1 cellular context compared by ENCODE assay signal in the genomic region with DNA sequence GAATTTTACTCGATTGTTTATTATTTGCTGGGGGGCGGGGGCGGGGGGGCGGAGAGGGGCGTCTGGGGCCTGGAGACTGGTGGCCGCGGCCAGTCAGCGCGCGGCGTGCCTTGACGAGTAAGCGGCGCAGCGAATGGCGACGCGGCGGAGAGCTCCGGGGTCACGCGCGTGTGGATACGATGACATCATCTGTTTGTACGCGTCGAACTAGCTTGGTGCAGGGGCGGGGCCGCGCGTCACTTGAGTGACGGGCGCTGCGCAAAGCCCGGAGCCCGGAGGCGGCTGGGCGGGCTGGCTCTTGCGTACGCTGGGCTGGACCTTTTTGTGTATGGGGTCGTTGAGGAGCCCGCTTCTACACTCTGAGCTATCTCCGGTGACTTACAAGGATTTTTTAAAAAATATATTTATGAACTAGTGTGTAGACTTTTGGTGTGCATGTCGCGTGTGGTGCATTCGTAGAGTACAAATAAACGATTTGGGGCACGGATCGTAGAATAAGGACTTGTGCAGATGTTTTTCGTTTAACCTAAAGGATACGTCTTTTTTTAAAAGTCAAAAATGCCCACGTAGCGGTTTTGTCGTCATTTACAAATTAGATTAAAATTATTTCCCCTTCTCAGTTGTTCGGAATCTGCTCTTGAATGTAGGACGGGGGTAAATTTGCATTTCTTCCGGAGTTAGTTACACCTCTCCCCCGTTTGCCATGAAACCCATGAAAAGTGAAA.
A peak's percentile ranks its signal among the peaks of the same experiment; 100 is the strongest.
TF ChIP-seq lines count a peak whose summit lies in the region.

No MANE protein-coding gene starts in this region.

TF ChIP-seq in HepG2, 621 proteins besides CTCF, POLR2A, EP300 and RAD21 (continued from another document and continues in another):
- TF ChIP-seq, protein P1, sequence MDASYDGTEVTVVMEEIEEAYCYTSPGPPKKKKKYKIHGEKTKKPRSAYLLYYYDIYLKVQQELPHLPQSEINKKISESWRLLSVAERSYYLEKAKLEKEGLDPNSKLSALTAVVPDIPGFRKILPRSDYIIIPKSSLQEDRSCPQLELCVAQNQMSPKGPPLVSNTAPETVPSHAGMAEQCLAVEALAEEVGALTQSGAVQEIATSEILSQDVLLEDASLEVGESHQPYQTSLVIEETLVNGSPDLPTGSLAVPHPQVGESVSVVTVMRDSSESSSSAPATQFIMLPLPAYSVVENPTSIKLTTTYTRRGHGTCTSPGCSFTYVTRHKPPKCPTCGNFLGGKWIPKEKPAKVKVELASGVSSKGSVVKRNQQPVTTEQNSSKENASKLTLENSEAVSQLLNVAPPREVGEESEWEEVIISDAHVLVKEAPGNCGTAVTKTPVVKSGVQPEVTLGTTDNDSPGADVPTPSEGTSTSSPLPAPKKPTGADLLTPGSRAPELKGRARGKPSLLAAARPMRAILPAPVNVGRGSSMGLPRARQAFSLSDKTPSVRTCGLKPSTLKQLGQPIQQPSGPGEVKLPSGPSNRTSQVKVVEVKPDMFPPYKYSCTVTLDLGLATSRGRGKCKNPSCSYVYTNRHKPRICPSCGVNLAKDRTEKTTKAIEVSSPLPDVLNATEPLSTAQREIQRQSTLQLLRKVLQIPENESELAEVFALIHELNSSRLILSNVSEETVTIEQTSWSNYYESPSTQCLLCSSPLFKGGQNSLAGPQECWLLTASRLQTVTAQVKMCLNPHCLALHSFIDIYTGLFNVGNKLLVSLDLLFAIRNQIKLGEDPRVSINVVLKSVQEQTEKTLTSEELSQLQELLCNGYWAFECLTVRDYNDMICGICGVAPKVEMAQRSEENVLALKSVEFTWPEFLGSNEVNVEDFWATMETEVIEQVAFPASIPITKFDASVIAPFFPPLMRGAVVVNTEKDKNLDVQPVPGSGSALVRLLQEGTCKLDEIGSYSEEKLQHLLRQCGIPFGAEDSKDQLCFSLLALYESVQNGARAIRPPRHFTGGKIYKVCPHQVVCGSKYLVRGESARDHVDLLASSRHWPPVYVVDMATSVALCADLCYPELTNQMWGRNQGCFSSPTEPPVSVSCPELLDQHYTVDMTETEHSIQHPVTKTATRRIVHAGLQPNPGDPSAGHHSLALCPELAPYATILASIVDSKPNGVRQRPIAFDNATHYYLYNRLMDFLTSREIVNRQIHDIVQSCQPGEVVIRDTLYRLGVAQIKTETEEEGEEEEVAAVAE (CRISPR knock-in tag; IDR thresholded peaks at IDR 0.05; ENCODE audit: borderline replicate concordance) = 0 out of 2 replicates have a peak, but pooled peaks have one; percentile 34
- TF ChIP-seq SOX13 (IDR thresholded peaks at IDR 0.05) (peak; percentile 92), SOX13 (CRISPR knock-in tag; conservative IDR thresholded peaks at IDR 0.05 in 1 of 2, IDR thresholded peaks at IDR 0.05 in 1 of 2) (peak in 1 of 2 experiments; percentile 58; a peak in 1 of 4 replicates), NFIC (IDR thresholded peaks at IDR 0.05; ENCODE audit: low read length) (no peak), POLR2G (IDR thresholded peaks at IDR 0.05; ENCODE audit: low read depth, low read length) (no peak), PPARG (CRISPR knock-in tag; conservative IDR thresholded peaks at IDR 0.05) (no peak), ZNF629 (CRISPR knock-in tag; conservative IDR thresholded peaks at IDR 0.05) (peak; percentile 41), CENPX (CRISPR knock-in tag; IDR thresholded peaks at IDR 0.05) (no peak), REPIN1 (CRISPR knock-in tag; IDR thresholded peaks at IDR 0.05; ENCODE audit: borderline replicate concordance, low read depth) (peak; percentile 65; the same call in 1 of the 2 replicates), ZNF136 (CRISPR knock-in tag; IDR thresholded peaks at IDR 0.05; ENCODE audit: low read depth) (no peak), ZNF720 (CRISPR knock-in tag; IDR thresholded peaks at IDR 0.05) (no peak), ZMYM4 (CRISPR knock-in tag; IDR thresholded peaks at IDR 0.05) (peak; percentile 68), RFX3 (CRISPR knock-in tag; IDR thresholded peaks at IDR 0.05) (no peak), DBP (CRISPR knock-in tag; IDR thresholded peaks at IDR 0.05; ENCODE audit: not compliant biosample characterization) (peak; percentile 64), MAFF (IDR thresholded peaks at IDR 0.05; ENCODE audit: low read depth, low read length) (peak; percentile 34; the same call in 1 of the 2 replicates), CEBPZ (IDR thresholded peaks at IDR 0.05; ENCODE audit: low read length) (no peak), ZFY (CRISPR knock-in tag; IDR thresholded peaks at IDR 0.05) (0 out of 2 replicates have a peak, but pooled peaks have one; percentile 6), ZNF232 (CRISPR knock-in tag; IDR thresholded peaks at IDR 0.05; ENCODE audit: borderline replicate concordance) (peak; percentile 68; the same call in 1 of the 2 replicates), CBFB (CRISPR knock-in tag; IDR thresholded peaks at IDR 0.05) (peak; percentile 74), ZNF792 (CRISPR knock-in tag; IDR thresholded peaks at IDR 0.05) (peak; percentile 79), FOXK2 (IDR thresholded peaks at IDR 0.05) (no peak), TGIF2 (CRISPR knock-in tag; IDR thresholded peaks at IDR 0.05) (0 out of 2 replicates have a peak, but pooled peaks have one; percentile 27), CEBPG (CRISPR knock-in tag; IDR thresholded peaks at IDR 0.05) (peak; percentile 67), KMT2A (CRISPR knock-in tag; IDR thresholded peaks at IDR 0.05) (peak; percentile 66; the same call in 1 of the 2 replicates), TRIM24 (CRISPR knock-in tag; IDR thresholded peaks at IDR 0.05) (no peak), NFE2 (CRISPR knock-in tag; IDR thresholded peaks at IDR 0.05) (no peak), KAT7 (CRISPR knock-in tag; IDR thresholded peaks at IDR 0.05; ENCODE audit: borderline replicate concordance) (peak; percentile 86), CREB1 (IDR thresholded peaks at IDR 0.05) (peak; percentile 97), CREB1 (CRISPR knock-in tag; IDR thresholded peaks at IDR 0.05) (peak; percentile 96), DPF2 (CRISPR knock-in tag; IDR thresholded peaks at IDR 0.05; ENCODE audit: borderline replicate concordance, low read depth) (no peak), TSC22D2 (CRISPR knock-in tag; IDR thresholded peaks at IDR 0.05; ENCODE audit: borderline replicate concordance) (peak; percentile 79; the same call in 1 of the 2 replicates), FOXK1 (CRISPR knock-in tag; IDR thresholded peaks at IDR 0.05; ENCODE audit: borderline replicate concordance, low read depth) (peak; percentile 89), MXD3 (CRISPR knock-in tag; IDR thresholded peaks at IDR 0.05) (no peak), ZFP1 (CRISPR knock-in tag; IDR thresholded peaks at IDR 0.05) (no peak), ZNF101 (CRISPR knock-in tag; IDR thresholded peaks at IDR 0.05; ENCODE audit: borderline replicate concordance, low read depth) (no peak), CBX1 (IDR thresholded peaks at IDR 0.05; ENCODE audit: low read depth) (peak; percentile 31)
- TF ChIP-seq, protein P2, sequence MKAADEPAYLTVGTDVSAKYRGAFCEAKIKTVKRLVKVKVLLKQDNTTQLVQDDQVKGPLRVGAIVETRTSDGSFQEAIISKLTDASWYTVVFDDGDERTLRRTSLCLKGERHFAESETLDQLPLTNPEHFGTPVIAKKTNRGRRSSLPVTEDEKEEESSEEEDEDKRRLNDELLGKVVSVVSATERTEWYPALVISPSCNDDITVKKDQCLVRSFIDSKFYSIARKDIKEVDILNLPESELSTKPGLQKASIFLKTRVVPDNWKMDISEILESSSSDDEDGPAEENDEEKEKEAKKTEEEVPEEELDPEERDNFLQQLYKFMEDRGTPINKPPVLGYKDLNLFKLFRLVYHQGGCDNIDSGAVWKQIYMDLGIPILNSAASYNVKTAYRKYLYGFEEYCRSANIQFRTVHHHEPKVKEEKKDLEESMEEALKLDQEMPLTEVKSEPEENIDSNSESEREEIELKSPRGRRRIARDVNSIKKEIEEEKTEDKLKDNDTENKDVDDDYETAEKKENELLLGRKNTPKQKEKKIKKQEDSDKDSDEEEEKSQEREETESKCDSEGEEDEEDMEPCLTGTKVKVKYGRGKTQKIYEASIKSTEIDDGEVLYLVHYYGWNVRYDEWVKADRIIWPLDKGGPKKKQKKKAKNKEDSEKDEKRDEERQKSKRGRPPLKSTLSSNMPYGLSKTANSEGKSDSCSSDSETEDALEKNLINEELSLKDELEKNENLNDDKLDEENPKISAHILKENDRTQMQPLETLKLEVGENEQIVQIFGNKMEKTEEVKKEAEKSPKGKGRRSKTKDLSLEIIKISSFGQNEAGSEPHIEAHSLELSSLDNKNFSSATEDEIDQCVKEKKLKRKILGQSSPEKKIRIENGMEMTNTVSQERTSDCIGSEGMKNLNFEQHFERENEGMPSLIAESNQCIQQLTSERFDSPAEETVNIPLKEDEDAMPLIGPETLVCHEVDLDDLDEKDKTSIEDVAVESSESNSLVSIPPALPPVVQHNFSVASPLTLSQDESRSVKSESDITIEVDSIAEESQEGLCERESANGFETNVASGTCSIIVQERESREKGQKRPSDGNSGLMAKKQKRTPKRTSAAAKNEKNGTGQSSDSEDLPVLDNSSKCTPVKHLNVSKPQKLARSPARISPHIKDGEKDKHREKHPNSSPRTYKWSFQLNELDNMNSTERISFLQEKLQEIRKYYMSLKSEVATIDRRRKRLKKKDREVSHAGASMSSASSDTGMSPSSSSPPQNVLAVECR (CRISPR knock-in tag; IDR thresholded peaks at IDR 0.05; ENCODE audit: borderline replicate concordance) = peak; percentile 59; the same call in 1 of the 2 replicates
- TF ChIP-seq, protein P3, sequence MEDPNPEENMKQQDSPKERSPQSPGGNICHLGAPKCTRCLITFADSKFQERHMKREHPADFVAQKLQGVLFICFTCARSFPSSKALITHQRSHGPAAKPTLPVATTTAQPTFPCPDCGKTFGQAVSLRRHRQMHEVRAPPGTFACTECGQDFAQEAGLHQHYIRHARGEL (CRISPR knock-in tag; IDR thresholded peaks at IDR 0.05) = no peak
- TF ChIP-seq, protein P4, sequence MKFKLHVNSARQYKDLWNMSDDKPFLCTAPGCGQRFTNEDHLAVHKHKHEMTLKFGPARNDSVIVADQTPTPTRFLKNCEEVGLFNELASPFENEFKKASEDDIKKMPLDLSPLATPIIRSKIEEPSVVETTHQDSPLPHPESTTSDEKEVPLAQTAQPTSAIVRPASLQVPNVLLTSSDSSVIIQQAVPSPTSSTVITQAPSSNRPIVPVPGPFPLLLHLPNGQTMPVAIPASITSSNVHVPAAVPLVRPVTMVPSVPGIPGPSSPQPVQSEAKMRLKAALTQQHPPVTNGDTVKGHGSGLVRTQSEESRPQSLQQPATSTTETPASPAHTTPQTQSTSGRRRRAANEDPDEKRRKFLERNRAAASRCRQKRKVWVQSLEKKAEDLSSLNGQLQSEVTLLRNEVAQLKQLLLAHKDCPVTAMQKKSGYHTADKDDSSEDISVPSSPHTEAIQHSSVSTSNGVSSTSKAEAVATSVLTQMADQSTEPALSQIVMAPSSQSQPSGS (CRISPR knock-in tag; IDR thresholded peaks at IDR 0.05) = peak; percentile 100
- TF ChIP-seq, protein P5, sequence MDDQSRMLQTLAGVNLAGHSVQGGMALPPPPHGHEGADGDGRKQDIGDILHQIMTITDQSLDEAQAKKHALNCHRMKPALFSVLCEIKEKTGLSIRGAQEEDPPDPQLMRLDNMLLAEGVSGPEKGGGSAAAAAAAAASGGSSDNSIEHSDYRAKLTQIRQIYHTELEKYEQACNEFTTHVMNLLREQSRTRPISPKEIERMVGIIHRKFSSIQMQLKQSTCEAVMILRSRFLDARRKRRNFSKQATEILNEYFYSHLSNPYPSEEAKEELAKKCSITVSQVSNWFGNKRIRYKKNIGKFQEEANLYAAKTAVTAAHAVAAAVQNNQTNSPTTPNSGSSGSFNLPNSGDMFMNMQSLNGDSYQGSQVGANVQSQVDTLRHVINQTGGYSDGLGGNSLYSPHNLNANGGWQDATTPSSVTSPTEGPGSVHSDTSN (CRISPR knock-in tag; IDR thresholded peaks at IDR 0.05; ENCODE audit: borderline replicate concordance) = peak; percentile 75; the same call in 1 of the 2 replicates
